ENCODE assay signal across 8 cellular contexts in genomic region chr4:152460488-152460887, GRCh38.
DNase-seq lines count a peak whose midpoint lies in the region; ATAC-seq and TF ChIP-seq lines count a peak whose summit lies in the region.

No MANE protein-coding gene starts in this region.

- H3K4me3 Mint-ChIP-seq in activated CD8-positive, alpha-beta T cell treated with anti-CD3 and anti-CD28 coated beads, Interleukin-2, amount 10 ng/mL, durations not matched to agents 7 days and 5 days, result no peak overlapping the region
- H3K4me3 Mint-ChIP-seq in type B pancreatic cell, result no peak overlapping the region

- H3K4me1 Mint-ChIP-seq in activated CD8-positive, alpha-beta T cell treated with anti-CD3 and anti-CD28 coated beads, Interleukin-2, amount 10 ng/mL, durations not matched to agents 7 days and 5 days (ENCODE audit: low read depth), result peaks cover 74% of the 10 kb centered on the region
- peaks cover 19% of the 10 kb centered on the region for H3K4me1 Mint-ChIP-seq in type B pancreatic cell (ENCODE audit: unreplicated experiment)

- peaks cover 11% of the 10 kb centered on the region for H3K36me3 Mint-ChIP-seq in activated CD8-positive, alpha-beta T cell treated with anti-CD3 and anti-CD28 coated beads, Interleukin-2, amount 10 ng/mL, durations not matched to agents 7 days and 5 days (ENCODE audit: low read depth)
- no peaks in the 10 kb centered on the region for H3K36me3 Mint-ChIP-seq in type B pancreatic cell

- no CpG with 5 or more reads among the region's 1 CpG for WGBS in mesendoderm (ENCODE audit: extremely low coverage, insufficient coverage, low lambda C conversion rate)

- no peaks in the 10 kb centered on the region for H3K9me3 Mint-ChIP-seq in activated CD8-positive, alpha-beta T cell treated with anti-CD3 and anti-CD28 coated beads, Interleukin-2, amount 10 ng/mL, durations not matched to agents 7 days and 5 days (ENCODE audit: insufficient read depth)
- no peaks in the 10 kb centered on the region for H3K9me3 Mint-ChIP-seq in type B pancreatic cell

- H3K4me1 ChIP-seq in mesendoderm (ENCODE audit: control insufficient read depth, low read depth, low read length), result peaks cover 7% of the 10 kb centered on the region

- H3K18ac ChIP-seq in mesendoderm (ENCODE audit: low read length), result no peak overlapping the region

- peaks cover 10% of the 10 kb centered on the region for H3K79me1 ChIP-seq in mesendoderm (ENCODE audit: low read length)

- no peak overlapping the region for H4K5ac ChIP-seq in mesendoderm (ENCODE audit: low read length)

- H2BK5ac ChIP-seq in mesendoderm (ENCODE audit: low read length), result no peak overlapping the region

- H3K4ac ChIP-seq in mesendoderm (ENCODE audit: low read depth, low read length), result no peak overlapping the region

- H3K23ac ChIP-seq in mesendoderm (ENCODE audit: low read length), result no peak overlapping the region

- H4K8ac ChIP-seq in mesendoderm (ENCODE audit: low read depth, low read length), result no peak overlapping the region

- peak overlapping the region; percentile 45 for H3K27ac Mint-ChIP-seq in activated CD8-positive, alpha-beta T cell treated with anti-CD3 and anti-CD28 coated beads, Interleukin-2, amount 10 ng/mL, durations not matched to agents 7 days and 5 days
- no peak overlapping the region for H3K27ac Mint-ChIP-seq in type B pancreatic cell

- H3K36me3 ChIP-seq in mesendoderm (ENCODE audit: control insufficient read depth, insufficient read depth, low read length), result no peaks in the 10 kb centered on the region

- TF ChIP-seq CTCF in type B pancreatic cell (conservative IDR thresholded peaks at IDR 0.05), result no peak

- no peak overlapping the region for H3K9ac ChIP-seq in mesendoderm (ENCODE audit: low read length)

- no peak overlapping the region for H3K4me3 ChIP-seq in mesendoderm (ENCODE audit: low read length)

- DNase-seq in GF-D8 (lab: John Stamatoyannopoulos, UW) (peak; percentile 79), mesendoderm (peak; percentile 51), cerebellum (ENCODE audit: low spot score) (no peak), type B pancreatic cell (ENCODE audit: extremely low spot score, unreplicated experiment) (no peak), T1000 (lab: John Stamatoyannopoulos, UW) (no peak)
- no peak for DNase-seq in activated CD8-positive, alpha-beta T cell treated with anti-CD3 and anti-CD28 coated beads, Interleukin-2, amount 10 ng/mL, durations not matched to agents 7 days and 5 days
- DNase-seq in effector CD8-positive, alpha-beta T cell (lab: John Stamatoyannopoulos, UW), result no peak

- H3K56ac ChIP-seq in mesendoderm (ENCODE audit: low read length), result no peak overlapping the region

- no peak overlapping the region for H3K27ac ChIP-seq in mesendoderm (ENCODE audit: low read depth, low read length)

- H3K27me3 ChIP-seq in mesendoderm (ENCODE audit: insufficient read depth, low read length, poor library complexity), result no peaks in the 10 kb centered on the region

- POLR2A ChIA-PET in activated CD8-positive, alpha-beta T cell treated with anti-CD3 and anti-CD28 coated beads, Interleukin-2, amount 10 ng/mL, durations not matched to agents 7 days and 5 days (lab: Charles Lee), result no interaction called here

- H2BK15ac ChIP-seq in mesendoderm (replicated peaks; ENCODE audit: low read depth), result no peak overlapping the region

- no peaks in the 10 kb centered on the region for H3K27me3 Mint-ChIP-seq in activated CD8-positive, alpha-beta T cell treated with anti-CD3 and anti-CD28 coated beads, Interleukin-2, amount 10 ng/mL, durations not matched to agents 7 days and 5 days (ENCODE audit: low read depth)
- H3K27me3 Mint-ChIP-seq in type B pancreatic cell, result no peaks in the 10 kb centered on the region

- peaks cover 26% of the 10 kb centered on the region for H3K79me2 ChIP-seq in mesendoderm (ENCODE audit: control insufficient read depth, insufficient read depth, low read length)

- ATAC-seq in HG03432 (IDR thresholded peaks at IDR 0.05; ENCODE audit: unreplicated experiment), result peak; percentile 31
- no peak for ATAC-seq in activated CD8-positive, alpha-beta T cell treated with anti-CD3 and anti-CD28 coated beads, Interleukin-2, amount 10 ng/mL, durations not matched to agents 7 days and 5 days

- H2AK5ac ChIP-seq in mesendoderm (ENCODE audit: low read length), result no peak overlapping the region

- H2BK120ac ChIP-seq in mesendoderm (ENCODE audit: low read depth, low read length), result no peak overlapping the region

- H3K4me2 ChIP-seq in mesendoderm (ENCODE audit: low read length), result no peak overlapping the region

- CTCF ChIA-PET in activated CD8-positive, alpha-beta T cell treated with anti-CD3 and anti-CD28 coated beads, Interleukin-2, amount 10 ng/mL, durations not matched to agents 7 days and 5 days (lab: Charles Lee), result interaction anchor here (0.7 to 1.3 kb wide), 9 partner anchors 8 to 181 kb away, joined by 3 to 7 read pairs (median 4); no protein-coding TSS in a partner anchor

Comparison
In these comparisons a context has a peak if more than half of its experiments do, and no peak if none do; other contexts are left out.
1. DNase-seq: peak in GF-D8 (single experiment) and mesendoderm (single experiment); none in activated CD8-positive, alpha-beta T cell treated with anti-CD3 and anti-CD28 coated beads, Interleukin-2, amount 10 ng/mL, durations not matched to agents 7 days and 5 days (single experiment), cerebellum (single experiment), type B pancreatic cell (single experiment), T1000 (single experiment) and effector CD8-positive, alpha-beta T cell (single experiment).